Comparison of ENCODE assay signal across 8 cellular contexts in genomic region chr12:123971770-123972447, GRCh38. TPM values are rescaled to one million over a fixed set of nuclear protein-coding genes. Genes with fewer than 3 reads are reported as not detected.
DNase-seq lines count a peak whose midpoint lies in the region; ATAC-seq and TF ChIP-seq lines count a peak whose summit lies in the region.

No MANE protein-coding gene starts in this region.

- DNase-seq in COLO668 (lab: John Stamatoyannopoulos, UW; ENCODE audit: unreplicated experiment) (peak; percentile 57), LoVo (ENCODE audit: low spot score) (peak; percentile 32), choroid plexus epithelial cell (ENCODE audit: low read depth) (peak; percentile 64), left lobe of liver (ENCODE audit: low spot score) (no peak), KG1 (lab: John Stamatoyannopoulos, UW) (no peak)
- peak; percentile 15 for DNase-seq in activated CD4-positive, alpha-beta T cell treated with anti-CD3 and anti-CD28 coated beads for 1 hour
- peak; percentile 42 for DNase-seq in stimulated activated CD4-positive, alpha-beta T cell treated with anti-CD3 and anti-CD28 coated beads, Interleukin-4, amount 100 ng/mL, for 24 hours

- peak; percentile 16 for ATAC-seq in GM21717 (IDR thresholded peaks at IDR 0.05; ENCODE audit: unreplicated experiment)
- ATAC-seq in left lobe of liver = peak; percentile 32

- peak overlapping the region; percentile 74 for H3K4me3 ChIP-seq in choroid plexus epithelial cell (ENCODE audit: low read depth, low read length)

- TF ChIP-seq CTCF in choroid plexus epithelial cell (conservative IDR thresholded peaks at IDR 0.05; ENCODE audit: low read depth, low read length) = no peak

RNA-seq across cellular contexts. Expression of gene CCDC92, which starts 0.7 kb away (rescaled TPM):
- total RNA-seq in left lobe of liver = 21.2 TPM

RNA-seq across cellular contexts. Expression of gene ZNF664, which starts 1.1 kb away (rescaled TPM):
- total RNA-seq in left lobe of liver = 44.5 TPM

Comparison
In these comparisons a context has a peak if more than half of its experiments do, and no peak if none do; other contexts are left out.
1. DNase-seq: peak in COLO668 (single experiment), LoVo (single experiment), activated CD4-positive, alpha-beta T cell treated with anti-CD3 and anti-CD28 coated beads for 1 hour (single experiment), choroid plexus epithelial cell (single experiment) and stimulated activated CD4-positive, alpha-beta T cell treated with anti-CD3 and anti-CD28 coated beads, Interleukin-4, amount 100 ng/mL, for 24 hours (single experiment); none in left lobe of liver (single experiment) and KG1 (single experiment).